ENCODE assay signal across 7 cellular contexts in the genomic region with DNA sequence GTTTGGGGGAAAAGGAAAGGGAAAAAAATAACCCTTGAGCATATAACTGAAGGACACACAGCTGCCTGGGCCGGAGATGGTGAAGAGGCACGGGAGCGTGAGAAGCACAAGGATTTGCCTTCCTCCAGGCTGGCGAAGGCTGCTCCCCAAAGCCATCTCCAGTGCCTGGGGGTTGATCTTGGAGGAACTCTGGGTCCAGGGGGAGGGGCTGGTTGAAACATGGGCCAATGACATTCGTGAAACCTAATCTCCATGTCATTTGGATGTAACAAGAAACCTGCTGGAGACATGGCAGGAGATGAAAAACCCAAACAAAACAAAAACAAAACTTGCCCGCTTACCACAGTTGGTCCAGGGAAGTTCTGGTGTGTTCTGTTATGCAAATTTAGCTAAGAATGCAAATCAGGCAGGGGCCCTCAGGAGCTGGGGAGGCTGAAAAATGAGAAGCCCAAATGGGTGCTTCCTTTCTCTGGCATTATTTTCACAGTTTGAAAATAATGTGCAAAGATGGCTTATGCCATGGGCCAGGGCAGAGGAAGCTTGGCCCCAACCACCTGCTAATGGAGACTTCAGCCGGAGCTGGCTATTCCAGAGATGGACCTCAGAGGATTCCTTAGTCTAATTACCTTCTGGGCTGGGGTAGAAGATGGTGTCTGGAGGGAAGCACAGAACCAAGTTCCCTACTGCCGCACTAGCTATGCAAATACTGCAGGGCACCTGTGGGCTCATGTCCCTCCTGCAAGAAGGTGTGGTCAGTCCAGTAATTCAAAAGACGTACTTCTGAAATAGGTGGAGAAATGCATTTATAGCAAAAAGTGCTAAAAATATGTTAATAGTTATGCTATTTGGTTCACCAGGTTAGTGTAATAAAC.
DNase-seq lines count a peak whose midpoint lies in the region; ATAC-seq and TF ChIP-seq lines count a peak whose summit lies in the region.

No MANE protein-coding gene starts in this region.

- no peaks in the 10 kb centered on the region for H3K36me3 Mint-ChIP-seq in endodermal cell (ENCODE audit: low read depth)
- H3K36me3 Mint-ChIP-seq in stimulated activated naive CD8-positive, alpha-beta T cell treated with anti-CD3 and anti-CD28 coated beads, Interleukin-15, Interleukin-2, amounts not matched to agents 100 ng/mL and 50 ng/mL, for 24 hours (ENCODE audit: low read depth): peaks cover 49% of the 10 kb centered on the region

- DNase-seq in Jurkat, Clone E6-1 (ENCODE audit: low read depth, low spot score): peak; percentile 57
- peak; percentile 89 for DNase-seq in endodermal cell
- DNase-seq in occipital lobe (lab: John Stamatoyannopoulos, UW): no peak
- no peak for DNase-seq in inferior parietal cortex (ENCODE audit: extremely low spot score)

- no peaks in the 10 kb centered on the region for H3K27me3 Mint-ChIP-seq in endodermal cell (ENCODE audit: insufficient read depth)
- no peaks in the 10 kb centered on the region for H3K27me3 Mint-ChIP-seq in stimulated activated naive CD8-positive, alpha-beta T cell treated with anti-CD3 and anti-CD28 coated beads, Interleukin-15, Interleukin-2, amounts not matched to agents 100 ng/mL and 50 ng/mL, for 24 hours

- no peak overlapping the region for H3K27ac ChIP-seq in endodermal cell (ENCODE audit: low read depth, low read length)

- no peaks in the 10 kb centered on the region for H3K4me1 ChIP-seq in endodermal cell (ENCODE audit: control insufficient read depth, insufficient read depth, low read length)

- H3K4me3 Mint-ChIP-seq in endodermal cell: no peak overlapping the region
- H3K4me3 Mint-ChIP-seq in stimulated activated naive CD8-positive, alpha-beta T cell treated with anti-CD3 and anti-CD28 coated beads, Interleukin-15, Interleukin-2, amounts not matched to agents 100 ng/mL and 50 ng/mL, for 24 hours: peak overlapping the region; percentile 81

- peaks cover 9% of the 10 kb centered on the region for H3K4me1 Mint-ChIP-seq in endodermal cell
- peaks cover 86% of the 10 kb centered on the region for H3K4me1 Mint-ChIP-seq in stimulated activated naive CD8-positive, alpha-beta T cell treated with anti-CD3 and anti-CD28 coated beads, Interleukin-15, Interleukin-2, amounts not matched to agents 100 ng/mL and 50 ng/mL, for 24 hours (ENCODE audit: low read depth)

- H3K36me3 ChIP-seq in endodermal cell (ENCODE audit: control insufficient read depth, insufficient read depth, low read length): no peaks in the 10 kb centered on the region

- WGBS in endodermal cell (ENCODE audit: insufficient coverage in 1 of 2, insufficient read length in 1 of 2), 2 experiments: 81 to 92% methylated on average over 4 to 9 of the region's 9 CpGs

- H3K9me3 Mint-ChIP-seq in endodermal cell: no peaks in the 10 kb centered on the region
- peaks cover 10% of the 10 kb centered on the region for H3K9me3 Mint-ChIP-seq in stimulated activated naive CD8-positive, alpha-beta T cell treated with anti-CD3 and anti-CD28 coated beads, Interleukin-15, Interleukin-2, amounts not matched to agents 100 ng/mL and 50 ng/mL, for 24 hours

- H3K27me3 ChIP-seq in endodermal cell (ENCODE audit: control insufficient read depth, insufficient read depth, low read length, poor library complexity, severe bottlenecking): no peaks in the 10 kb centered on the region

- TF ChIP-seq CTCF in endodermal cell (conservative IDR thresholded peaks at IDR 0.05): no peak

- no peak overlapping the region for H3K9ac ChIP-seq in endodermal cell (ENCODE audit: extremely low read depth, low read length, poor library complexity, severe bottlenecking)

- no peak overlapping the region for H3K27ac Mint-ChIP-seq in endodermal cell
- peak overlapping the region; percentile 95 for H3K27ac Mint-ChIP-seq in stimulated activated naive CD8-positive, alpha-beta T cell treated with anti-CD3 and anti-CD28 coated beads, Interleukin-15, Interleukin-2, amounts not matched to agents 100 ng/mL and 50 ng/mL, for 24 hours

- no peaks in the 10 kb centered on the region for H3K9me3 ChIP-seq in endodermal cell (ENCODE audit: control insufficient read depth, low read length)

- H3K4me3 ChIP-seq in Jurkat, Clone E6-1 (ENCODE audit: low read length): peak overlapping the region; percentile 43
- H3K4me3 ChIP-seq in endodermal cell (ENCODE audit: low read length): no peak overlapping the region

- ATAC-seq in GM18519 (IDR thresholded peaks at IDR 0.05; ENCODE audit: low FRiP score, unreplicated experiment) (peak; percentile 27), GM21529 (IDR thresholded peaks at IDR 0.05; ENCODE audit: unreplicated experiment) (peak; percentile 48)

Comparison
In these comparisons a context has a peak if more than half of its experiments do, and no peak if none do; other contexts are left out.
1. DNase-seq: peak in Jurkat, Clone E6-1 (single experiment) and endodermal cell (single experiment); none in occipital lobe (single experiment) and inferior parietal cortex (single experiment).